In genomic region chr1:12434686-12435085, GRCh38 we compare ENCODE assay signal across 11 cellular contexts.
DNase-seq lines count a peak whose midpoint lies in the region; ATAC-seq and TF ChIP-seq lines count a peak whose summit lies in the region.
"Had no signal": no experiment of that assay in that cellular context is flagged by ENCODE, and none has a peak within 500 bp of the region (broad histone marks: within the 10 kb centered on the region; RNA-seq: fewer than 3 reads in every experiment).

No MANE protein-coding gene starts in this region.

- DNase-seq in heart left ventricle (no peak), Right ventricle myocardium inferior (ENCODE audit: missing footprints) (no peak), memory B cell (ENCODE audit: low spot score in 2 of 2) (no peak), type B pancreatic cell (ENCODE audit: extremely low spot score, unreplicated experiment) (no peak), mesendoderm (no peak), H9 (no peak)
- DNase-seq: BE2C, cerebellar nuclear complex, nephron progenitor cell had no signal

- TF ChIP-seq CTCF in heart left ventricle (IDR thresholded peaks at IDR 0.05): no peak
- TF ChIP-seq CTCF in type B pancreatic cell (conservative IDR thresholded peaks at IDR 0.05): no peak
- TF ChIP-seq CTCF in H9 (conservative IDR thresholded peaks at IDR 0.05): no peak

- WGBS in heart left ventricle, 4 donors: 67 to 74% (median 71%) methylated on average over 2 of the region's 2 CpGs
- no CpG with 5 or more reads among the region's 2 CpGs for WGBS in mesendoderm (ENCODE audit: extremely low coverage, insufficient coverage, low lambda C conversion rate)
- WGBS in H9 (ENCODE audit: extremely low coverage, insufficient read length, low lambda C conversion rate): no CpG with 5 or more reads among the region's 2 CpGs

- no peak overlapping the region for H4K91ac ChIP-seq in H9 (ENCODE audit: insufficient read length, low read depth, low read length)

- H3K27me3 ChIP-seq in heart left ventricle: no peaks in the 10 kb centered on the region
- H3K27me3 ChIP-seq in mesendoderm (ENCODE audit: insufficient read depth, low read length, poor library complexity): no peaks in the 10 kb centered on the region
- no peaks in the 10 kb centered on the region for H3K27me3 ChIP-seq in H9 (ENCODE audit: insufficient read depth, low read length)
- H3K27me3 ChIP-seq: BE2C had no signal

- H3K9me3 ChIP-seq in heart left ventricle (no peaks in the 10 kb centered on the region), H9 (ENCODE audit: control insufficient read depth, low read depth, low read length) (no peaks in the 10 kb centered on the region)
- H3K9me3 ChIP-seq: BE2C had no signal

- H3T11ph ChIP-seq in H9 (ENCODE audit: low read length): no peak overlapping the region

- H3K27me3 Mint-ChIP-seq in memory B cell: no peaks in the 10 kb centered on the region
- H3K27me3 Mint-ChIP-seq in type B pancreatic cell: no peaks in the 10 kb centered on the region
- no peaks in the 10 kb centered on the region; the same call in 1 of the 2 replicates for H3K27me3 Mint-ChIP-seq in H9 (ENCODE audit: low read depth)

- H3K18ac ChIP-seq in mesendoderm (ENCODE audit: low read length) (no peak overlapping the region), H9 (ENCODE audit: insufficient read length, low read depth, low read length) (no peak overlapping the region)

- H3K14ac ChIP-seq in H9 (ENCODE audit: insufficient read depth, low read length): no peak overlapping the region

- H3K79me2 ChIP-seq in mesendoderm (ENCODE audit: control insufficient read depth, insufficient read depth, low read length) (no peaks in the 10 kb centered on the region), H9 (ENCODE audit: insufficient read depth, low read length) (no peaks in the 10 kb centered on the region)

- H3K23me2 ChIP-seq in H9 (ENCODE audit: insufficient read length, low read depth, low read length, poor library complexity, severe bottlenecking): no peaks in the 10 kb centered on the region

- H2BK5ac ChIP-seq in mesendoderm (ENCODE audit: low read length) (no peak overlapping the region), H9 (ENCODE audit: insufficient read length, low read length) (no peak overlapping the region)

- H4K8ac ChIP-seq in mesendoderm (ENCODE audit: low read depth, low read length): no peak overlapping the region
- no peak overlapping the region for H4K8ac ChIP-seq in H9 (replicated peaks; ENCODE audit: insufficient read length, low read depth, low read length)

- H3K27ac Mint-ChIP-seq in memory B cell (peak overlapping the region; percentile 87), type B pancreatic cell (peak overlapping the region; percentile 79), H9 (no peak overlapping the region)

- H3K4me2 ChIP-seq in mesendoderm (ENCODE audit: low read length) (no peak overlapping the region), H9 (ENCODE audit: insufficient read depth, insufficient read length, low read length) (no peak overlapping the region)

- H3K79me1 ChIP-seq in mesendoderm (ENCODE audit: low read length) (no peaks in the 10 kb centered on the region), H9 (ENCODE audit: insufficient read depth, low read depth, low read length, poor library complexity, severe bottlenecking) (no peaks in the 10 kb centered on the region)

- H3K4me3 Mint-ChIP-seq in memory B cell: no peak overlapping the region
- H3K4me3 Mint-ChIP-seq in type B pancreatic cell: peak overlapping the region; percentile 14
- H3K4me3 Mint-ChIP-seq in H9: no peak overlapping the region

- H3K56ac ChIP-seq in mesendoderm (ENCODE audit: low read length): no peak overlapping the region
- H3K56ac ChIP-seq in H9 (ENCODE audit: insufficient read length, low read depth, low read length): no peak overlapping the region

- H2AK5ac ChIP-seq in mesendoderm (ENCODE audit: low read length): no peak overlapping the region
- no peak overlapping the region for H2AK5ac ChIP-seq in H9 (ENCODE audit: insufficient read length, low read length)

- peaks cover 29% of the 10 kb centered on the region for H3K36me3 Mint-ChIP-seq in memory B cell
- H3K36me3 Mint-ChIP-seq in type B pancreatic cell: peaks cover 25% of the 10 kb centered on the region
- H3K36me3 Mint-ChIP-seq in H9 (ENCODE audit: insufficient read depth in 1 of 3, low read depth in 3 of 3): peaks cover 2 to 16% (median 3%) of the 10 kb centered on the region in 3 experiments; a peak in 5 of 7 replicates

- TF ChIP-seq POLR2A in heart left ventricle (IDR thresholded peaks at IDR 0.05): no peak

- no peak overlapping the region for H3K9ac ChIP-seq in mesendoderm (ENCODE audit: low read length)
- no peak overlapping the region for H3K9ac ChIP-seq in H9 (ENCODE audit: extremely low read depth, insufficient read length, low read length)

- H3K9me3 Mint-ChIP-seq in memory B cell (no peaks in the 10 kb centered on the region), type B pancreatic cell (peaks cover 9% of the 10 kb centered on the region), H9 (no peaks in the 10 kb centered on the region; a peak in 1 of 5 replicates)

- intact Hi-C loops in heart left ventricle (cut with DNase I) (loop anchor here in 5 of 10 donors (5.0 to 10.0 kb wide), 3 partner anchors 43 to 183 kb away; partner anchors contain the start of gene DHRS3 (in 3 of the 5)), Right ventricle myocardium inferior (cut with DNase I) (loop anchor here (5.0 kb wide), 1 partner anchor 43 kb away; no protein-coding TSS in a partner anchor)

- H3K4me3 ChIP-seq in heart left ventricle (no peak overlapping the region), mesendoderm (ENCODE audit: low read length) (no peak overlapping the region)

- H3K4me1 Mint-ChIP-seq in memory B cell (peaks cover 26% of the 10 kb centered on the region), type B pancreatic cell (ENCODE audit: unreplicated experiment) (peaks cover 71% of the 10 kb centered on the region), H9 (peaks cover 18 to 30% of the 10 kb centered on the region in 2 experiments)

- no peaks in the 10 kb centered on the region for H4K20me1 ChIP-seq in H9 (ENCODE audit: control insufficient read depth, insufficient read depth, insufficient read length)

- peaks cover 14 to 75% (median 45%) of the 10 kb centered on the region in 12 donors for H3K4me1 ChIP-seq in heart left ventricle
- H3K4me1 ChIP-seq in mesendoderm (ENCODE audit: control insufficient read depth, low read depth, low read length): peaks cover 3% of the 10 kb centered on the region
- H3K4me1 ChIP-seq in H9 (ENCODE audit: insufficient read depth, low read length): no peaks in the 10 kb centered on the region
- H3K4me1 ChIP-seq: BE2C had no signal

- H3K23ac ChIP-seq in mesendoderm (ENCODE audit: low read length): no peak overlapping the region
- no peak overlapping the region for H3K23ac ChIP-seq in H9 (ENCODE audit: insufficient read length, low read depth, low read length)

- no peak overlapping the region for H4K5ac ChIP-seq in mesendoderm (ENCODE audit: low read length)
- no peak overlapping the region for H4K5ac ChIP-seq in H9 (ENCODE audit: insufficient read length, low read depth, low read length)

- no peak overlapping the region for H2BK12ac ChIP-seq in H9 (ENCODE audit: insufficient read length, low read depth, low read length)

- no peak overlapping the region for H2BK120ac ChIP-seq in mesendoderm (ENCODE audit: low read depth, low read length)
- H2BK120ac ChIP-seq in H9 (ENCODE audit: low read depth, low read length, poor library complexity, severe bottlenecking): no peak overlapping the region

- H2BK20ac ChIP-seq in H9 (ENCODE audit: low read depth, low read length, poor library complexity, severe bottlenecking): no peak overlapping the region

- H3K36me3 ChIP-seq in heart left ventricle (peaks cover 0 to 47% (median 13%) of the 10 kb centered on the region in 9 donors), mesendoderm (ENCODE audit: control insufficient read depth, insufficient read depth, low read length) (no peaks in the 10 kb centered on the region)
- H3K36me3 ChIP-seq: BE2C had no signal

- H3K27ac ChIP-seq in heart left ventricle (peak overlapping the region; percentile 30 to 86 (median 75)), angular gyrus (ENCODE audit: low read depth, low read length) (peak overlapping the region; percentile 84), mesendoderm (ENCODE audit: low read depth, low read length) (no peak overlapping the region), H9 (ENCODE audit: insufficient read length, low read depth, low read length) (no peak overlapping the region)

- ATAC-seq in heart left ventricle (peak in 2 of 4 donors; percentile 5 to 22), Right ventricle myocardium inferior (no peak), memory B cell (ENCODE audit: low read depth) (no peak), HG02840 (IDR thresholded peaks at IDR 0.05; ENCODE audit: low FRiP score, unreplicated experiment) (no peak)

- H3K4ac ChIP-seq in mesendoderm (ENCODE audit: low read depth, low read length) (no peak overlapping the region), H9 (ENCODE audit: low read depth, low read length) (no peak overlapping the region)

- H2BK15ac ChIP-seq in mesendoderm (replicated peaks; ENCODE audit: low read depth): no peak overlapping the region
- no peak overlapping the region for H2BK15ac ChIP-seq in H9 (ENCODE audit: low read depth, low read length)

- no peak overlapping the region for H2AFZ ChIP-seq in H9 (ENCODE audit: low read length)

Comparison
In these comparisons a context has a peak if more than half of its experiments do, and no peak if none do; other contexts are left out.
1. H3K27ac ChIP-seq: peak in heart left ventricle (12 of 12) and angular gyrus (single experiment); none in mesendoderm (single experiment) and H9 (single experiment).
2. H3K27ac Mint-ChIP-seq: peak in memory B cell (single experiment) and type B pancreatic cell (single experiment); none in H9 (0 of 3).